Comparison of ENCODE assay signal across 22 cellular contexts in the genomic region with DNA sequence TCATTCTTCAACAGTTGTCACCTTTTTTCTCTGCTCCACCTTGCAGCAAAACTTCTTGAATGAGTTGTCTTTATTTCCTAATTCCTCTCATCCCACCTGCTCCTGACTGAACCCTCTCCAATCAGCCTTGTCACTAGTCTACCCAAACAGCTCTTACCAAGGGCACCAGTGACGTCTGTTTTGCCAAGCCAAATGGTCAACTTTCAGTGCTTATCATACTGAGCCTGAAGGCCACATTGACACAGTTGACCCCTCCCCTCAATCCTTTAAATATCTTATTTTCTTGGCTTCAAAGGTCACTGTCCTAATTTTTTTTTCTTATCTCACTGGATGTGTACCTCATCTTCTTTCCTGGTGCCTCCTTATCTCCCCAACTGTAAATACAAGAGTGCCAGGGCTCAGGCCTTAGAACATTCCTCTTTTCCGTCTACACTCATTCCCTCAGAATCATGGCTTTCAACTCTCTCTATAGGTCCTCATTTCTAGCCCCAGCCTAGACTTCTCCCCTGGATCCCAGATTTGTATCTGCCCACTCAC.
"Had no signal": no experiment of that assay in that cellular context is flagged by ENCODE, and none has a peak within 500 bp of the region (broad histone marks: within the 10 kb centered on the region; RNA-seq: fewer than 3 reads in every experiment).

No MANE protein-coding gene starts in this region.

- H3K27me3 Mint-ChIP-seq: activated CD4-positive, alpha-beta T cell treated with anti-CD3 and anti-CD28 coated beads for 36 hours had no signal

- H3K4me3 Mint-ChIP-seq: activated CD4-positive, alpha-beta T cell treated with anti-CD3 and anti-CD28 coated beads for 36 hours; nephron had no signal

- H3K4me1 Mint-ChIP-seq: nephron had no signal

- H3K9me3 Mint-ChIP-seq: activated naive CD4-positive, alpha-beta T cell treated with anti-CD3 and anti-CD28 coated beads, Interleukin-2, amount 50 U/mL, for 72 hours; nephron had no signal

- ATAC-seq: gastrocnemius medialis; left cardiac atrium; sciatic nerve; stimulated activated naive CD8-positive, alpha-beta T cell treated with anti-CD3 and anti-CD28 coated beads, Interleukin-15, Interleukin-2, amounts not matched to agents 100 U/mL and 50 U/mL, for 24 hours had no signal

- DNase-seq: activated CD4-positive, alpha-beta T cell treated with anti-CD3 and anti-CD28 coated beads for 36 hours; activated CD4-positive, CD25-positive, alpha-beta regulatory T cell; activated CD8-positive, alpha-beta memory T cell treated with anti-CD3 and anti-CD28 coated beads for 24 hours; activated gamma-delta T cell treated with Interleukin-2 at 50 U/mL for 16 hours; activated T-cell treated with anti-CD3 and anti-CD28 coated beads, Interleukin-2, amount 50 U/mL, for 1 hour; anterior cingulate cortex; effector CD8-positive, alpha-beta T cell; gastrocnemius medialis; glutamatergic neuron; islet precursor cell; left cardiac atrium; mammary epithelial cell; retina; stimulated activated CD4-positive, alpha-beta T cell treated with anti-CD3 and anti-CD28 coated beads, Interleukin-12 subunit alpha, Interleukin-12 subunit beta, amount 100 ng/mL, for 4 hours; stimulated activated CD4-positive, alpha-beta T cell treated with anti-CD3 and anti-CD28 coated beads, Interleukin-4, amount 100 ng/mL, for 1 hour; stimulated activated naive CD8-positive, alpha-beta T cell treated with anti-CD3 and anti-CD28 coated beads, Interleukin-15, Interleukin-2, amounts not matched to agents 100 U/mL and 50 U/mL, for 24 hours; T-helper 9 cell; testis; trophoblast cell had no signal

- H3K27ac Mint-ChIP-seq: activated CD4-positive, alpha-beta T cell treated with anti-CD3 and anti-CD28 coated beads for 36 hours; nephron had no signal
